ENCODE assay signal across 24 cellular contexts in the genomic region with DNA sequence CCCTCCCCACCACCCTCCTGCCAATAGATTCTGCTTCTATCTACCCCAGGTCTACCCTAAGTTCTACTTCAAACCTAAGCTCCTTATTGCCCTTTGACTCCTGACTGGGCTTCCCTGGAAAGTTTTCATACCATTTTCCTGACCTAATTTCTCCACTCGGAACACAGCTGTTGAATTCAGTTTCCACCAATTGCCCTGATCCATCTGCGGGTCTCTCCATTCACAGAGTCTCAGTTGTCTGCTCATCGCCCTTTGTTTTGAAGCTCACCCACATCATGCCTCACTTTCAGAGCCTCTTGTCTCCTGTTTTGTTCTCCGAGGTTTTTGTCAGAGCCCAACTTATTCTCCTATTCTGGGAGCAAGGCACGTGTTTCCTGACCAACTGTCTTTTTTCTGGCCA. TPM values are rescaled to one million over a fixed set of nuclear protein-coding genes. Genes with fewer than 3 reads are reported as not detected.
"Had no signal": no experiment of that assay in that cellular context is flagged by ENCODE, and none has a peak within 500 bp of the region (broad histone marks: within the 10 kb centered on the region; RNA-seq: fewer than 3 reads in every experiment).

No MANE protein-coding gene starts in this region.

- H3K36me3 Mint-ChIP-seq: immature natural killer cell; natural killer cell; stimulated activated effector memory CD8-positive, alpha-beta T cell treated with anti-CD3 and anti-CD28 coated beads, Interleukin-12 subunit alpha, Interleukin-12 subunit beta, amount 100 ng/mL, for 72 hours; type B pancreatic cell had no signal

- H3K4me3 Mint-ChIP-seq: immature natural killer cell; natural killer cell; neural crest cell; stimulated activated effector memory CD8-positive, alpha-beta T cell treated with anti-CD3 and anti-CD28 coated beads, Interleukin-12 subunit alpha, Interleukin-12 subunit beta, amount 100 ng/mL, for 72 hours; type B pancreatic cell had no signal

- H3K27ac Mint-ChIP-seq: immature natural killer cell; natural killer cell; progenitor cell of endocrine pancreas; stimulated activated effector memory CD8-positive, alpha-beta T cell treated with anti-CD3 and anti-CD28 coated beads, Interleukin-12 subunit alpha, Interleukin-12 subunit beta, amount 100 ng/mL, for 72 hours; type B pancreatic cell had no signal

- H3K4me1 Mint-ChIP-seq: immature natural killer cell; natural killer cell; neural crest cell; stimulated activated effector memory CD8-positive, alpha-beta T cell treated with anti-CD3 and anti-CD28 coated beads, Interleukin-12 subunit alpha, Interleukin-12 subunit beta, amount 100 ng/mL, for 72 hours had no signal

- H3K27me3 ChIP-seq: colonic mucosa, gastroesophageal sphincter, pancreas, suprapubic skin, thyroid gland, uterus had no signal

- H3K9me3 Mint-ChIP-seq: stimulated activated effector memory CD8-positive, alpha-beta T cell treated with anti-CD3 and anti-CD28 coated beads, Interleukin-12 subunit alpha, Interleukin-12 subunit beta, amount 100 ng/mL, for 72 hours; type B pancreatic cell had no signal

- H3K36me3 ChIP-seq: colonic mucosa, gastroesophageal sphincter, pancreas, suprapubic skin, thyroid gland, uterus had no signal

- H3K27me3 Mint-ChIP-seq: progenitor cell of endocrine pancreas, type B pancreatic cell had no signal

- H3K9me3 ChIP-seq: colonic mucosa, gastroesophageal sphincter, pancreas, suprapubic skin, thyroid gland, uterus had no signal

- H3K4me1 ChIP-seq: colonic mucosa, pancreas, suprapubic skin, thyroid gland, uterus had no signal

- H3K27ac ChIP-seq: colonic mucosa, gastroesophageal sphincter, pancreas, suprapubic skin, thyroid gland, uterus had no signal

- DNase-seq: colonic mucosa; dermis blood vessel endothelial cell; effector CD4-positive, alpha-beta T cell; immature natural killer cell; kidney; left cardiac atrium; left ventricle myocardium superior; natural killer cell; nucleus accumbens; pancreas; right cardiac atrium; stimulated activated CD4-positive, alpha-beta T cell treated with anti-CD3 and anti-CD28 coated beads, Interleukin-4, amount 100 ng/mL, for 1 hour; stimulated activated CD8-positive, alpha-beta memory T cell treated with anti-CD3 and anti-CD28 coated beads, Interleukin-4, amount 100 ng/mL, for 48 hours; stimulated activated naive CD8-positive, alpha-beta T cell treated with anti-CD3 and anti-CD28 coated beads, Interleukin-15, Interleukin-2, amounts not matched to agents 100 U/mL and 50 U/mL, for 24 hours; thyroid gland; uterus had no signal

- H3K4me2 ChIP-seq: smooth muscle cell had no signal

- H3K4me3 ChIP-seq: colonic mucosa, gastroesophageal sphincter, lung, pancreas, smooth muscle cell, suprapubic skin, thyroid gland, uterus had no signal

- ATAC-seq: gastroesophageal sphincter; left ventricle myocardium superior; natural killer cell; pancreas; right cardiac atrium; stimulated activated effector memory CD8-positive, alpha-beta T cell treated with anti-CD3 and anti-CD28 coated beads, Interleukin-12 subunit alpha, Interleukin-12 subunit beta, amount 100 ng/mL, for 72 hours; stimulated activated naive CD8-positive, alpha-beta T cell treated with anti-CD3 and anti-CD28 coated beads, Interleukin-15, Interleukin-2, amounts not matched to agents 100 U/mL and 50 U/mL, for 24 hours had no signal

RNA-seq across cellular contexts. Expression of gene ABI3BP, which starts 56.8 kb away (rescaled TPM):
- total RNA-seq: natural killer cell, neural crest cell, progenitor cell of endocrine pancreas had no signal
